ENCODE assay signal across 3 cellular contexts in genomic region chr16:78402797-78403196, GRCh38.
"Had no signal": no experiment of that assay in that cellular context is flagged by ENCODE, and none has a peak within 500 bp of the region (broad histone marks: within the 10 kb centered on the region; RNA-seq: fewer than 3 reads in every experiment).

No MANE protein-coding gene starts in this region.

- ATAC-seq: GM12878 had no signal

- DNase-seq: GDM1, GF-D8 had no signal

- H3K4me3 ChIP-seq: GM12878 had no signal
